ENCODE assay signal across 2 cellular contexts in the genomic region with DNA sequence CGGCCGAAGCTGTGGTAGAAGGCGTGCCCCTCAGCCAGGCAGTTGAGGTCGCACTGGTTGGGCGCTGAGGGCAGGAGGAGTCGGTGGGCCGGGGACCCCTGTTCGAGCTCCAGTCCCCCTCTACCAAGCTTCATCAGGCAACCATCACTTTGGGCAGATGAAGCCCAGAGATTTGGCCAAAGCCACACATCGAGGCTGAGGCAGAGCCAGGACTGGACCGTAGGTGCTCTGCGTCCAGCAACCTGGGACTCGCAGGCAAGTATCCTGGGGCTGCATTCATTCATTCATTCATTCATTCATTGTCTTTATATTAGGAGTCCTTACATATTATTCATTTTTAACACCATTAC.
TF ChIP-seq lines count a peak whose summit lies in the region.

No MANE protein-coding gene starts in this region.

TF ChIP-seq in Ishikawa, 13 proteins besides CTCF, POLR2A, EP300 and RAD21:
- peak; percentile 49; the same call in 1 of the 2 replicates for TF ChIP-seq ZBTB7A (IDR thresholded peaks at IDR 0.05; ENCODE audit: low read depth)
- TF ChIP-seq EGR1 (IDR thresholded peaks at IDR 0.05) = no peak
- no peak for TF ChIP-seq YY1 (IDR thresholded peaks at IDR 0.05; ENCODE audit: low read depth)
- no peak for TF ChIP-seq CEBPB (IDR thresholded peaks at IDR 0.05)

TF ChIP-seq in K562, 482 proteins besides CTCF, POLR2A, EP300 and RAD21:
- TF ChIP-seq EZH2 (IDR thresholded peaks at IDR 0.05; ENCODE audit: borderline replicate concordance, low read depth, low read length) = no peak
- TF ChIP-seq ZNF57 (CRISPR knock-in tag; IDR thresholded peaks at IDR 0.05) = no peak
- TF ChIP-seq ZNF24 (IDR thresholded peaks at IDR 0.05) = peak; percentile 99
- TF ChIP-seq, protein P1, sequence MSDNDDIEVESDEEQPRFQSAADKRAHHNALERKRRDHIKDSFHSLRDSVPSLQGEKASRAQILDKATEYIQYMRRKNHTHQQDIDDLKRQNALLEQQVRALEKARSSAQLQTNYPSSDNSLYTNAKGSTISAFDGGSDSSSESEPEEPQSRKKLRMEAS (CRISPR knock-in tag; IDR thresholded peaks at IDR 0.05) = no peak
- TF ChIP-seq, protein P2, sequence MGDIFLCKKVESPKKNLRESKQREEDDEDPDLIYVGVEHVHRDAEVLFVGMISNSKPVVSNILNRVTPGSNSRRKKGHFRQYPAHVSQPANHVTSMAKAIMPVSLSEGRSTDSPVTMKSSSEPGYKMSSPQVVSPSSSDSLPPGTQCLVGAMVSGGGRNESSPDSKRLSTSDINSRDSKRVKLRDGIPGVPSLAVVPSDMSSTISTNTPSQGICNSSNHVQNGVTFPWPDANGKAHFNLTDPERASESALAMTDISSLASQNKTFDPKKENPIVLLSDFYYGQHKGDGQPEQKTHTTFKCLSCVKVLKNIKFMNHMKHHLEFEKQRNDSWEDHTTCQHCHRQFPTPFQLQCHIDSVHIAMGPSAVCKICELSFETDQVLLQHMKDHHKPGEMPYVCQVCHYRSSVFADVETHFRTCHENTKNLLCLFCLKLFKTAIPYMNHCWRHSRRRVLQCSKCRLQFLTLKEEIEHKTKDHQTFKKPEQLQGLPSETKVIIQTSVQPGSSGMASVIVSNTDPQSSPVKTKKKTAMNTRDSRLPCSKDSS (IDR thresholded peaks at IDR 0.05; ENCODE audit: low read depth, partially characterized antibody) = no peak
- TF ChIP-seq, protein P3, sequence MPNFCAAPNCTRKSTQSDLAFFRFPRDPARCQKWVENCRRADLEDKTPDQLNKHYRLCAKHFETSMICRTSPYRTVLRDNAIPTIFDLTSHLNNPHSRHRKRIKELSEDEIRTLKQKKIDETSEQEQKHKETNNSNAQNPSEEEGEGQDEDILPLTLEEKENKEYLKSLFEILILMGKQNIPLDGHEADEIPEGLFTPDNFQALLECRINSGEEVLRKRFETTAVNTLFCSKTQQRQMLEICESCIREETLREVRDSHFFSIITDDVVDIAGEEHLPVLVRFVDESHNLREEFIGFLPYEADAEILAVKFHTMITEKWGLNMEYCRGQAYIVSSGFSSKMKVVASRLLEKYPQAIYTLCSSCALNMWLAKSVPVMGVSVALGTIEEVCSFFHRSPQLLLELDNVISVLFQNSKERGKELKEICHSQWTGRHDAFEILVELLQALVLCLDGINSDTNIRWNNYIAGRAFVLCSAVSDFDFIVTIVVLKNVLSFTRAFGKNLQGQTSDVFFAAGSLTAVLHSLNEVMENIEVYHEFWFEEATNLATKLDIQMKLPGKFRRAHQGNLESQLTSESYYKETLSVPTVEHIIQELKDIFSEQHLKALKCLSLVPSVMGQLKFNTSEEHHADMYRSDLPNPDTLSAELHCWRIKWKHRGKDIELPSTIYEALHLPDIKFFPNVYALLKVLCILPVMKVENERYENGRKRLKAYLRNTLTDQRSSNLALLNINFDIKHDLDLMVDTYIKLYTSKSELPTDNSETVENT (CRISPR knock-in tag; IDR thresholded peaks at IDR 0.05) = peak; percentile 58; the same call in 1 of the 2 replicates
- no peak for TF ChIP-seq ZNF239 (CRISPR knock-in tag; IDR thresholded peaks at IDR 0.05)
- TF ChIP-seq, protein P4, sequence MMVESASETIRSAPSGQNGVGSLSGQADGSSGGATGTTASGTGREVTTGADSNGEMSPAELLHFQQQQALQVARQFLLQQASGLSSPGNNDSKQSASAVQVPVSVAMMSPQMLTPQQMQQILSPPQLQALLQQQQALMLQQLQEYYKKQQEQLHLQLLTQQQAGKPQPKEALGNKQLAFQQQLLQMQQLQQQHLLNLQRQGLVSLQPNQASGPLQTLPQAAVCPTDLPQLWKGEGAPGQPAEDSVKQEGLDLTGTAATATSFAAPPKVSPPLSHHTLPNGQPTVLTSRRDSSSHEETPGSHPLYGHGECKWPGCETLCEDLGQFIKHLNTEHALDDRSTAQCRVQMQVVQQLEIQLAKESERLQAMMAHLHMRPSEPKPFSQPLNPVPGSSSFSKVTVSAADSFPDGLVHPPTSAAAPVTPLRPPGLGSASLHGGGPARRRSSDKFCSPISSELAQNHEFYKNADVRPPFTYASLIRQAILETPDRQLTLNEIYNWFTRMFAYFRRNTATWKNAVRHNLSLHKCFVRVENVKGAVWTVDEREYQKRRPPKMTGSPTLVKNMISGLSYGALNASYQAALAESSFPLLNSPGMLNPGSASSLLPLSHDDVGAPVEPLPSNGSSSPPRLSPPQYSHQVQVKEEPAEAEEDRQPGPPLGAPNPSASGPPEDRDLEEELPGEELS (CRISPR knock-in tag; IDR thresholded peaks at IDR 0.05; ENCODE audit: borderline replicate concordance) = no peak
- TF ChIP-seq, protein P5, sequence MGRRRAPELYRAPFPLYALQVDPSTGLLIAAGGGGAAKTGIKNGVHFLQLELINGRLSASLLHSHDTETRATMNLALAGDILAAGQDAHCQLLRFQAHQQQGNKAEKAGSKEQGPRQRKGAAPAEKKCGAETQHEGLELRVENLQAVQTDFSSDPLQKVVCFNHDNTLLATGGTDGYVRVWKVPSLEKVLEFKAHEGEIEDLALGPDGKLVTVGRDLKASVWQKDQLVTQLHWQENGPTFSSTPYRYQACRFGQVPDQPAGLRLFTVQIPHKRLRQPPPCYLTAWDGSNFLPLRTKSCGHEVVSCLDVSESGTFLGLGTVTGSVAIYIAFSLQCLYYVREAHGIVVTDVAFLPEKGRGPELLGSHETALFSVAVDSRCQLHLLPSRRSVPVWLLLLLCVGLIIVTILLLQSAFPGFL (CRISPR knock-in tag; IDR thresholded peaks at IDR 0.05) = no peak
- no peak for TF ChIP-seq ZKSCAN1 (IDR thresholded peaks at IDR 0.05; ENCODE audit: low read depth, low read length)
- TF ChIP-seq ZNF224 (CRISPR knock-in tag; IDR thresholded peaks at IDR 0.05) = 0 out of 2 replicates have a peak, but pooled peaks have one; percentile 19
- no peak for TF ChIP-seq CBX2 (IDR thresholded peaks at IDR 0.05; ENCODE audit: insufficient read depth, low read length, poor library complexity, severe bottlenecking)
- TF ChIP-seq HOXB6 (CRISPR knock-in tag; IDR thresholded peaks at IDR 0.05; ENCODE audit: borderline replicate concordance) = no peak
- TF ChIP-seq FOXM1 (IDR thresholded peaks at IDR 0.05; ENCODE audit: low read depth) = no peak
- no peak for TF ChIP-seq FOXM1 (CRISPR knock-in tag; IDR thresholded peaks at IDR 0.05; ENCODE audit: low read depth)
- no peak for TF ChIP-seq ZNF124 (CRISPR knock-in tag; IDR thresholded peaks at IDR 0.05)
- no peak for TF ChIP-seq PYGO2 (tag; IDR thresholded peaks at IDR 0.05)
- no peak for TF ChIP-seq C11orf30 (IDR thresholded peaks at IDR 0.05; ENCODE audit: low read depth)
- 0 out of 2 replicates have a peak, but pooled peaks have one; percentile 7 for TF ChIP-seq ZFX (CRISPR knock-in tag; IDR thresholded peaks at IDR 0.05)
- peak; percentile 7 for TF ChIP-seq SAP30 (IDR thresholded peaks at IDR 0.05; ENCODE audit: borderline replicate concordance, insufficient read depth, low read depth, low read length, poor library complexity, severe bottlenecking)
- TF ChIP-seq ZNF121 (CRISPR knock-in tag; conservative IDR thresholded peaks at IDR 0.05) = 0 out of 2 replicates have a peak, but pooled peaks have one; percentile 5
- TF ChIP-seq, protein P6, sequence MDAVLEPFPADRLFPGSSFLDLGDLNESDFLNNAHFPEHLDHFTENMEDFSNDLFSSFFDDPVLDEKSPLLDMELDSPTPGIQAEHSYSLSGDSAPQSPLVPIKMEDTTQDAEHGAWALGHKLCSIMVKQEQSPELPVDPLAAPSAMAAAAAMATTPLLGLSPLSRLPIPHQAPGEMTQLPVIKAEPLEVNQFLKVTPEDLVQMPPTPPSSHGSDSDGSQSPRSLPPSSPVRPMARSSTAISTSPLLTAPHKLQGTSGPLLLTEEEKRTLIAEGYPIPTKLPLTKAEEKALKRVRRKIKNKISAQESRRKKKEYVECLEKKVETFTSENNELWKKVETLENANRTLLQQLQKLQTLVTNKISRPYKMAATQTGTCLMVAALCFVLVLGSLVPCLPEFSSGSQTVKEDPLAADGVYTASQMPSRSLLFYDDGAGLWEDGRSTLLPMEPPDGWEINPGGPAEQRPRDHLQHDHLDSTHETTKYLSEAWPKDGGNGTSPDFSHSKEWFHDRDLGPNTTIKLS (IDR thresholded peaks at IDR 0.05; ENCODE audit: borderline replicate concordance, low read depth) = no peak
- no peak for TF ChIP-seq GATAD2B (IDR thresholded peaks at IDR 0.05; ENCODE audit: borderline replicate concordance)
- no peak for TF ChIP-seq KLF10 (CRISPR knock-in tag; IDR thresholded peaks at IDR 0.05)
- TF ChIP-seq CHCHD3 (CRISPR knock-in tag; IDR thresholded peaks at IDR 0.05) = no peak
